22 cellular contexts compared by ENCODE assay signal in the genomic region with DNA sequence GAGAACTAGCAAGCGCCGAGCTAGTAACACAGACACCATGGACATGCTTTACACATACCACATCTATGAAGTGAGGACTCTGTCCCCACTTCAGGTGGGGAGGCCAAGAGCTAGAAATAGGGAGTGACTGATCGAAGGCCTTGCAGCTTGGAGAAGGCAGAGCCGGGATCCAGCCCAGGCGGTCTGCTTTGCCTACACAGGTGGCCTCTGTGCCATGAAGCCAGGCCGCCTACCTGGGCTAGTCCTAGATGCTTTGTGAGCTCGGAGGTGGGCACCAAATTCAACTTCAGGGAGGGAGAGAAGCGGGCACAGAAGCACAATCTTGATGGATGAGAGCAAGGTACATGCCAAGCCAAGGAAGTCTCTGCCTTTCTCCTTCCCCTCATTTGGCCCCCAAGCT.
"Had no signal": no experiment of that assay in that cellular context is flagged by ENCODE, and none has a peak within 500 bp of the region (broad histone marks: within the 10 kb centered on the region; RNA-seq: fewer than 3 reads in every experiment).

No MANE protein-coding gene starts in this region.

- H3K36me3 ChIP-seq: MG63, SJCRH30 had no signal

- ATAC-seq: Panc1, PC-3, SK-N-SH treated with all-trans-retinoic acid at 6 μM for 48 hours had no signal

- H3K27me3 ChIP-seq: MG63, SJCRH30 had no signal

- DNase-seq: KBM-7, MG63, NCI-H1092, NCI-H1105 treated with DMSO at 0.1 percent for 48 hours, NCI-H1417 treated with DMSO at 0.1 percent for 48 hours, NCI-H146, NCI-H1694 treated with DMSO at 0.1 percent for 48 hours, NCI-H1930, NCI-H2081, NCI-H2107, NCI-H226, NCI-H446, NCI-H510A, NCI-H524 treated with DMSO at 0.1 percent for 48 hours, NCI-H69, NCI-H774, PC-3, SHP77 treated with DMSO at 0.1 percent for 48 hours had no signal

- H3K27ac ChIP-seq: RWPE1, SJCRH30 had no signal

- H3K4me3 ChIP-seq: MG63, SJCRH30 had no signal
